1 cellular context compared by ENCODE assay signal in the genomic region with DNA sequence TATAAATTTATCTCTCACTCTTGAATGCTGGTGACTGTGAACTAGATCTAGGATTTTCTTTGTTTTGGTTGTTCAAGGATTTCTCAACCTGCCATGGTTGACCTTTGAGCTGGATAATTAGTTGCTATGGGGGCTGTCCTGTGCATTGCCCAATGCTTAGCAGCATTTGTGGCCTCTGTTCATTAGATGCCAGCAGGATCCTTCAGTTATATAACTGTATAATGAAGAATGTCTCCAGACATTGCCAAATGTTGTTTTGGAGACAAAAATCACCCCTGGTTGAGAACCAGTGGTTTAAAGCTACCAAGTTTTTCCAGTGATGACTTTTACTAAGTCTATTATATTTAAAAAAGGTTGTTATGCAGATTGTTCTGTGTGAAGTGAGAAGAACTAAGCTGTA.
TF ChIP-seq lines count a peak whose summit lies in the region.

No MANE protein-coding gene starts in this region.

TF ChIP-seq in HepG2, 621 proteins besides CTCF, POLR2A, EP300 and RAD21 (continued from another document):
- TF ChIP-seq PAWR (CRISPR knock-in tag; IDR thresholded peaks at IDR 0.05; ENCODE audit: borderline replicate concordance), result no peak
- TF ChIP-seq HOMEZ (CRISPR knock-in tag; IDR thresholded peaks at IDR 0.05; ENCODE audit: low read depth), result peak; percentile 87; the same call in 1 of the 2 replicates
- peak; percentile 86 for TF ChIP-seq SOX5 (CRISPR knock-in tag; IDR thresholded peaks at IDR 0.05; ENCODE audit: borderline replicate concordance)
- TF ChIP-seq ZNF468 (CRISPR knock-in tag; IDR thresholded peaks at IDR 0.05), result no peak
- no peak for TF ChIP-seq ZFY (CRISPR knock-in tag; IDR thresholded peaks at IDR 0.05)
- peak; percentile 84 for TF ChIP-seq RXRB (CRISPR knock-in tag; IDR thresholded peaks at IDR 0.05; ENCODE audit: borderline replicate concordance)
- no peak for TF ChIP-seq CAMTA2 (CRISPR knock-in tag; IDR thresholded peaks at IDR 0.05; ENCODE audit: borderline replicate concordance)
- TF ChIP-seq KAT8 (CRISPR knock-in tag; IDR thresholded peaks at IDR 0.05), result peak; percentile 69
- no peak for TF ChIP-seq SOX6 (IDR thresholded peaks at IDR 0.05)
- peak; percentile 88 for TF ChIP-seq SOX6 (CRISPR knock-in tag; IDR thresholded peaks at IDR 0.05)
- TF ChIP-seq ZSCAN9 (CRISPR knock-in tag; IDR thresholded peaks at IDR 0.05; ENCODE audit: borderline replicate concordance), result 0 out of 2 replicates have a peak, but pooled peaks have one; percentile 56
- no peak for TF ChIP-seq ZNF572 (CRISPR knock-in tag; IDR thresholded peaks at IDR 0.05)
- TF ChIP-seq, protein P1, sequence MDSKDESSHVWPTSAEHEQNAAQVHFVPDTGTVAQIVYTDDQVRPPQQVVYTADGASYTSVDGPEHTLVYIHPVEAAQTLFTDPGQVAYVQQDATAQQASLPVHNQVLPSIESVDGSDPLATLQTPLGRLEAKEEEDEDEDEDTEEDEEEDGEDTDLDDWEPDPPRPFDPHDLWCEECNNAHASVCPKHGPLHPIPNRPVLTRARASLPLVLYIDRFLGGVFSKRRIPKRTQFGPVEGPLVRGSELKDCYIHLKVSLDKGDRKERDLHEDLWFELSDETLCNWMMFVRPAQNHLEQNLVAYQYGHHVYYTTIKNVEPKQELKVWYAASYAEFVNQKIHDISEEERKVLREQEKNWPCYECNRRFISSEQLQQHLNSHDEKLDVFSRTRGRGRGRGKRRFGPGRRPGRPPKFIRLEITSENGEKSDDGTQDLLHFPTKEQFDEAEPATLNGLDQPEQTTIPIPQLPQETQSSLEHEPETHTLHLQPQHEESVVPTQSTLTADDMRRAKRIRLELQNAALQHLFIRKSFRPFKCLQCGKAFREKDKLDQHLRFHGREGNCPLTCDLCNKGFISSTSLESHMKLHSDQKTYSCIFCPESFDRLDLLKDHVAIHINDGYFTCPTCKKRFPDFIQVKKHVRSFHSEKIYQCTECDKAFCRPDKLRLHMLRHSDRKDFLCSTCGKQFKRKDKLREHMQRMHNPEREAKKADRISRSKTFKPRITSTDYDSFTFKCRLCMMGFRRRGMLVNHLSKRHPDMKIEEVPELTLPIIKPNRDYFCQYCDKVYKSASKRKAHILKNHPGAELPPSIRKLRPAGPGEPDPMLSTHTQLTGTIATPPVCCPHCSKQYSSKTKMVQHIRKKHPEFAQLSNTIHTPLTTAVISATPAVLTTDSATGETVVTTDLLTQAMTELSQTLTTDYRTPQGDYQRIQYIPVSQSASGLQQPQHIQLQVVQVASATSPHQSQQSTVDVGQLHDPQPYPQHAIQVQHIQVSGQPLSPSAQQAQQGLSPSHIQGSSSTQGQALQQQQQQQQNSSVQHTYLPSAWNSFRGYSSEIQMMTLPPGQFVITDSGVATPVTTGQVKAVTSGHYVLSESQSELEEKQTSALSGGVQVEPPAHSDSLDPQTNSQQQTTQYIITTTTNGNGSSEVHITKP (CRISPR knock-in tag; IDR thresholded peaks at IDR 0.05; ENCODE audit: low read depth), result 0 out of 2 replicates have a peak, but pooled peaks have one; percentile 54
- 0 out of 2 replicates have a peak, but pooled peaks have one; percentile 19 for TF ChIP-seq ZNF3 (CRISPR knock-in tag; IDR thresholded peaks at IDR 0.05)
- TF ChIP-seq SRSF9 (IDR thresholded peaks at IDR 0.05; ENCODE audit: borderline replicate concordance, insufficient read depth, low read depth, low read length, poor library complexity, severe bottlenecking), result no peak
- peak; percentile 99 for TF ChIP-seq ZNF614 (CRISPR knock-in tag; IDR thresholded peaks at IDR 0.05; ENCODE audit: borderline replicate concordance)
- TF ChIP-seq HMG20A (CRISPR knock-in tag; IDR thresholded peaks at IDR 0.05; ENCODE audit: borderline replicate concordance), result peak; percentile 74; the same call in 1 of the 2 replicates
- TF ChIP-seq HNF4A (CRISPR knock-in tag; IDR thresholded peaks at IDR 0.05), result peak; percentile 100
- peak; percentile 43 to 53; a peak in 3 of 4 replicates for TF ChIP-seq NR2F1 (CRISPR knock-in tag; IDR thresholded peaks at IDR 0.05)
- TF ChIP-seq ZIK1 (CRISPR knock-in tag; IDR thresholded peaks at IDR 0.05; ENCODE audit: borderline replicate concordance, low read depth), result no peak
- no peak for TF ChIP-seq NR1H2 (CRISPR knock-in tag; IDR thresholded peaks at IDR 0.05; ENCODE audit: borderline replicate concordance, low read depth)
- TF ChIP-seq RFX5 (IDR thresholded peaks at IDR 0.05; ENCODE audit: low read depth, low read length), result peak; percentile 89
- TF ChIP-seq TEAD3 (CRISPR knock-in tag; optimal IDR thresholded peaks at IDR 0.05; ENCODE audit: borderline replicate concordance), result peak; percentile 82
- peak; percentile 73 for TF ChIP-seq RFX3 (CRISPR knock-in tag; IDR thresholded peaks at IDR 0.05)
- TF ChIP-seq TEAD2 (CRISPR knock-in tag; IDR thresholded peaks at IDR 0.05), result no peak
- TF ChIP-seq MLXIP (CRISPR knock-in tag; IDR thresholded peaks at IDR 0.05; ENCODE audit: borderline replicate concordance), result no peak
- peak; percentile 85; the same call in 1 of the 2 replicates for TF ChIP-seq MIER3 (CRISPR knock-in tag; IDR thresholded peaks at IDR 0.05; ENCODE audit: borderline replicate concordance)
- TF ChIP-seq, protein P2, sequence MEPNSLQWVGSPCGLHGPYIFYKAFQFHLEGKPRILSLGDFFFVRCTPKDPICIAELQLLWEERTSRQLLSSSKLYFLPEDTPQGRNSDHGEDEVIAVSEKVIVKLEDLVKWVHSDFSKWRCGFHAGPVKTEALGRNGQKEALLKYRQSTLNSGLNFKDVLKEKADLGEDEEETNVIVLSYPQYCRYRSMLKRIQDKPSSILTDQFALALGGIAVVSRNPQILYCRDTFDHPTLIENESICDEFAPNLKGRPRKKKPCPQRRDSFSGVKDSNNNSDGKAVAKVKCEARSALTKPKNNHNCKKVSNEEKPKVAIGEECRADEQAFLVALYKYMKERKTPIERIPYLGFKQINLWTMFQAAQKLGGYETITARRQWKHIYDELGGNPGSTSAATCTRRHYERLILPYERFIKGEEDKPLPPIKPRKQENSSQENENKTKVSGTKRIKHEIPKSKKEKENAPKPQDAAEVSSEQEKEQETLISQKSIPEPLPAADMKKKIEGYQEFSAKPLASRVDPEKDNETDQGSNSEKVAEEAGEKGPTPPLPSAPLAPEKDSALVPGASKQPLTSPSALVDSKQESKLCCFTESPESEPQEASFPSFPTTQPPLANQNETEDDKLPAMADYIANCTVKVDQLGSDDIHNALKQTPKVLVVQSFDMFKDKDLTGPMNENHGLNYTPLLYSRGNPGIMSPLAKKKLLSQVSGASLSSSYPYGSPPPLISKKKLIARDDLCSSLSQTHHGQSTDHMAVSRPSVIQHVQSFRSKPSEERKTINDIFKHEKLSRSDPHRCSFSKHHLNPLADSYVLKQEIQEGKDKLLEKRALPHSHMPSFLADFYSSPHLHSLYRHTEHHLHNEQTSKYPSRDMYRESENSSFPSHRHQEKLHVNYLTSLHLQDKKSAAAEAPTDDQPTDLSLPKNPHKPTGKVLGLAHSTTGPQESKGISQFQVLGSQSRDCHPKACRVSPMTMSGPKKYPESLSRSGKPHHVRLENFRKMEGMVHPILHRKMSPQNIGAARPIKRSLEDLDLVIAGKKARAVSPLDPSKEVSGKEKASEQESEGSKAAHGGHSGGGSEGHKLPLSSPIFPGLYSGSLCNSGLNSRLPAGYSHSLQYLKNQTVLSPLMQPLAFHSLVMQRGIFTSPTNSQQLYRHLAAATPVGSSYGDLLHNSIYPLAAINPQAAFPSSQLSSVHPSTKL (CRISPR knock-in tag; IDR thresholded peaks at IDR 0.05), result peak; percentile 91
- TF ChIP-seq SKI (IDR thresholded peaks at IDR 0.05; ENCODE audit: partially characterized antibody), result no peak
- TF ChIP-seq, protein P3, sequence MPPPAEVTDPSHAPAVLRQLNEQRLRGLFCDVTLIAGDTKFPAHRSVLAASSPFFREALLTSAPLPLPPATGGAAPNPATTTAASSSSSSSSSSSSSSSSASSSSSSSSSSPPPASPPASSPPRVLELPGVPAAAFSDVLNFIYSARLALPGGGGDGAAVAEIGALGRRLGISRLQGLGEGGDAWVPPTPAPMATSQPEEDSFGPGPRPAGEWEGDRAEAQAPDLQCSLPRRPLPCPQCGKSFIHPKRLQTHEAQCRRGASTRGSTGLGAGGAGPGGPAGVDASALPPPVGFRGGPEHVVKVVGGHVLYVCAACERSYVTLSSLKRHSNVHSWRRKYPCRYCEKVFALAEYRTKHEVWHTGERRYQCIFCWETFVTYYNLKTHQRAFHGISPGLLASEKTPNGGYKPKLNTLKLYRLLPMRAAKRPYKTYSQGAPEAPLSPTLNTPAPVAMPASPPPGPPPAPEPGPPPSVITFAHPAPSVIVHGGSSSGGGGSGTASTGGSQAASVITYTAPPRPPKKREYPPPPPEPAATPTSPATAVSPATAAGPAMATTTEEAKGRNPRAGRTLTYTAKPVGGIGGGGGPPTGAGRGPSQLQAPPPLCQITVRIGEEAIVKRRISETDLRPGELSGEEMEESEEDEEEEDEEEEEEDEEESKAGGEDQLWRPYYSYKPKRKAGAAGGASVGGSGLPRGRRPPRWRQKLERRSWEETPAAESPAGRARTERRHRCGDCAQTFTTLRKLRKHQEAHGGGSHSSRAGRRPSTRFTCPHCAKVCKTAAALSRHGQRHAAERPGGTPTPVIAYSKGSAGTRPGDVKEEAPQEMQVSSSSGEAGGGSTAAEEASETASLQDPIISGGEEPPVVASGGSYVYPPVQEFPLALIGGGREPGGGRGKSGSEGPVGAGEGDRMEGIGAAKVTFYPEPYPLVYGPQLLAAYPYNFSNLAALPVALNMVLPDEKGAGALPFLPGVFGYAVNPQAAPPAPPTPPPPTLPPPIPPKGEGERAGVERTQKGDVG (CRISPR knock-in tag; IDR thresholded peaks at IDR 0.05; ENCODE audit: borderline replicate concordance), result no peak
- TF ChIP-seq NFIB (CRISPR knock-in tag; IDR thresholded peaks at IDR 0.05; ENCODE audit: borderline replicate concordance), result no peak
- TF ChIP-seq NFKBIZ (CRISPR knock-in tag; IDR thresholded peaks at IDR 0.05), result peak; percentile 96
- TF ChIP-seq, protein P4, sequence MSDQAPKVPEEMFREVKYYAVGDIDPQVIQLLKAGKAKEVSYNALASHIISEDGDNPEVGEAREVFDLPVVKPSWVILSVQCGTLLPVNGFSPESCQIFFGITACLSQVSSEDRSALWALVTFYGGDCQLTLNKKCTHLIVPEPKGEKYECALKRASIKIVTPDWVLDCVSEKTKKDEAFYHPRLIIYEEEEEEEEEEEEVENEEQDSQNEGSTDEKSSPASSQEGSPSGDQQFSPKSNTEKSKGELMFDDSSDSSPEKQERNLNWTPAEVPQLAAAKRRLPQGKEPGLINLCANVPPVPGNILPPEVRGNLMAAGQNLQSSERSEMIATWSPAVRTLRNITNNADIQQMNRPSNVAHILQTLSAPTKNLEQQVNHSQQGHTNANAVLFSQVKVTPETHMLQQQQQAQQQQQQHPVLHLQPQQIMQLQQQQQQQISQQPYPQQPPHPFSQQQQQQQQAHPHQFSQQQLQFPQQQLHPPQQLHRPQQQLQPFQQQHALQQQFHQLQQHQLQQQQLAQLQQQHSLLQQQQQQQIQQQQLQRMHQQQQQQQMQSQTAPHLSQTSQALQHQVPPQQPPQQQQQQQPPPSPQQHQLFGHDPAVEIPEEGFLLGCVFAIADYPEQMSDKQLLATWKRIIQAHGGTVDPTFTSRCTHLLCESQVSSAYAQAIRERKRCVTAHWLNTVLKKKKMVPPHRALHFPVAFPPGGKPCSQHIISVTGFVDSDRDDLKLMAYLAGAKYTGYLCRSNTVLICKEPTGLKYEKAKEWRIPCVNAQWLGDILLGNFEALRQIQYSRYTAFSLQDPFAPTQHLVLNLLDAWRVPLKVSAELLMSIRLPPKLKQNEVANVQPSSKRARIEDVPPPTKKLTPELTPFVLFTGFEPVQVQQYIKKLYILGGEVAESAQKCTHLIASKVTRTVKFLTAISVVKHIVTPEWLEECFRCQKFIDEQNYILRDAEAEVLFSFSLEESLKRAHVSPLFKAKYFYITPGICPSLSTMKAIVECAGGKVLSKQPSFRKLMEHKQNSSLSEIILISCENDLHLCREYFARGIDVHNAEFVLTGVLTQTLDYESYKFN (CRISPR knock-in tag; conservative IDR thresholded peaks at IDR 0.05), result peak; percentile 85
- TF ChIP-seq BCL6 (CRISPR knock-in tag; IDR thresholded peaks at IDR 0.05), result peak; percentile 93
- TF ChIP-seq RBAK (CRISPR knock-in tag; IDR thresholded peaks at IDR 0.05), result no peak
- TF ChIP-seq ZNF264 (CRISPR knock-in tag; IDR thresholded peaks at IDR 0.05), result peak; percentile 99
- peak; percentile 29; the same call in 1 of the 2 replicates for TF ChIP-seq HDAC1 (CRISPR knock-in tag; IDR thresholded peaks at IDR 0.05)
- TF ChIP-seq IRF2 (CRISPR knock-in tag; IDR thresholded peaks at IDR 0.05), result peak; percentile 71
- peak; percentile 65; the same call in 1 of the 2 replicates for TF ChIP-seq MAZ (IDR thresholded peaks at IDR 0.05; ENCODE audit: borderline replicate concordance, low read depth, low read length)
- TF ChIP-seq MAZ (CRISPR knock-in tag; IDR thresholded peaks at IDR 0.05; ENCODE audit: low read depth), result no peak
- peak; percentile 91 for TF ChIP-seq ZNF335 (CRISPR knock-in tag; IDR thresholded peaks at IDR 0.05)
- peak; percentile 96 for TF ChIP-seq ZNF644 (CRISPR knock-in tag; IDR thresholded peaks at IDR 0.05; ENCODE audit: low read depth)
- peak; percentile 96; the same call in 1 of the 2 replicates for TF ChIP-seq FOXJ3 (CRISPR knock-in tag; IDR thresholded peaks at IDR 0.05; ENCODE audit: borderline replicate concordance)
- TF ChIP-seq RARA (CRISPR knock-in tag; IDR thresholded peaks at IDR 0.05), result peak; percentile 41; the same call in 1 of the 2 replicates
